ENCODE assay signal across 21 cellular contexts in the genomic region with DNA sequence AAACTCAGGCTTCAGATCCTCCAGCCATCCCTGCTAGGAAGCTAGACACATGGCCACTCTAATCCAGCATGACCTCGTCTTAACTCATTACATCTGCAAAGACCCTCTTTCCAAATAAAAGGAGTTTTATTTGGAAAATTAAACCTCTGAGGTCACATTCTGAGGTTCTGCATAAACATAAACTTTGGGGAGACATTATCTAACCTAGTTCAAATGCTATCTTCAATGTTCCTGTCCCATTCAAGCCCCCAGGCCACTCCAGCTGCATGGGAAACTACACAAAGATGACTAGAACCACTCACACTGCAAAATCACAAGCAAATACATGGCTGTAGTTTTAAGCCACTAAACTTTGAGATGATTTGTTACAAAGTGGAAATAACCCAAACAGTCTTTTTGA.
DNase-seq lines count a peak whose midpoint lies in the region; ATAC-seq and TF ChIP-seq lines count a peak whose summit lies in the region.
"Had no signal": no experiment of that assay in that cellular context is flagged by ENCODE, and none has a peak within 500 bp of the region (broad histone marks: within the 10 kb centered on the region; RNA-seq: fewer than 3 reads in every experiment).

No MANE protein-coding gene starts in this region.

- peaks cover 19% of the 10 kb centered on the region for H3K4me1 Mint-ChIP-seq in Calu3 (ENCODE audit: low read depth, unreplicated experiment)
- H3K4me1 Mint-ChIP-seq in naive thymus-derived CD8-positive, alpha-beta T cell: peaks cover 0 to 1% (median 0%) of the 10 kb centered on the region in 4 donors
- no peaks in the 10 kb centered on the region for H3K4me1 Mint-ChIP-seq in natural killer cell
- H3K4me1 Mint-ChIP-seq: stimulated activated memory B cell treated with anti-CD40 and anti-IgM and Interleukin-4, amounts not matched to agents 10 μg/mL and 1 μg/mL and 100 μg/mL, for 72 hours had no signal

- H3K27me3 ChIP-seq in neutrophil: peaks cover 2% of the 10 kb centered on the region

- H3K9me3 ChIP-seq in neutrophil: no peaks in the 10 kb centered on the region

- CTCF ChIA-PET in Calu3 (lab: Charles Lee): no interaction called here

- no peaks in the 10 kb centered on the region for H3K9me3 Mint-ChIP-seq in Calu3 (ENCODE audit: low read depth, unreplicated experiment)
- H3K9me3 Mint-ChIP-seq in naive thymus-derived CD8-positive, alpha-beta T cell: no peaks in the 10 kb centered on the region
- H3K9me3 Mint-ChIP-seq in natural killer cell: no peaks in the 10 kb centered on the region
- H3K9me3 Mint-ChIP-seq: activated T-helper 1 cell treated with anti-CD3 and anti-CD28 coated beads, Interleukin-12 subunit alpha, Interleukin-12 subunit beta, Interleukin-2, Interleukin-4 antibody, amounts not matched to agents 30 ng/mL and 10 ng/mL and 1 ng/mL, durations not matched to agents 14 hours and 24 hours and 36 hours; stimulated activated memory B cell treated with anti-CD40 and anti-IgM and Interleukin-4, amounts not matched to agents 10 μg/mL and 1 μg/mL and 100 μg/mL, for 72 hours had no signal

- intact Hi-C loops in Calu3 (cut with micrococcal nuclease; ENCODE audit: unreplicated experiment): no loop called here
- intact Hi-C loops in natural killer cell (cut with micrococcal nuclease): no loop called here

- no peak for ATAC-seq in naive thymus-derived CD8-positive, alpha-beta T cell
- ATAC-seq in HG03565 (IDR thresholded peaks at IDR 0.05; ENCODE audit: unreplicated experiment) (no peak), GM21825 (IDR thresholded peaks at IDR 0.05; ENCODE audit: unreplicated experiment) (no peak), natural killer cell (no peak)
- ATAC-seq: stimulated activated memory B cell treated with anti-CD40 and anti-IgM and Interleukin-4, amounts not matched to agents 10 μg/mL and 1 μg/mL and 100 μg/mL, for 72 hours had no signal

- BruUV-seq in Calu3 (replicated peaks; lab: Mats Ljungman, UMichigan): no TSS peak

- H3K4me3 ChIP-seq in coronary artery: no peak overlapping the region
- H3K4me3 ChIP-seq in neutrophil (ENCODE audit: low read depth in 1 of 2, low read length in 1 of 2): peak overlapping the region in 1 of 2 experiments; percentile 25

- H3K27me3 Mint-ChIP-seq in Calu3 (ENCODE audit: unreplicated experiment): no peaks in the 10 kb centered on the region
- peaks cover 0 to 7% (median 4%) of the 10 kb centered on the region in 5 donors for H3K27me3 Mint-ChIP-seq in naive thymus-derived CD8-positive, alpha-beta T cell
- peaks cover 3 to 7% of the 10 kb centered on the region in 2 donors for H3K27me3 Mint-ChIP-seq in natural killer cell (ENCODE audit: low read depth in 2 of 2)

- no peak overlapping the region for H3K4me3 Mint-ChIP-seq in Calu3 (ENCODE audit: low read depth, unreplicated experiment)
- no peak overlapping the region for H3K4me3 Mint-ChIP-seq in naive thymus-derived CD8-positive, alpha-beta T cell
- H3K4me3 Mint-ChIP-seq in natural killer cell: no peak overlapping the region
- H3K4me3 Mint-ChIP-seq: activated naive CD8-positive, alpha-beta T cell; activated T-helper 1 cell treated with anti-CD3 and anti-CD28 coated beads, Interleukin-12 subunit alpha, Interleukin-12 subunit beta, Interleukin-2, Interleukin-4 antibody, amounts not matched to agents 30 ng/mL and 10 ng/mL and 1 ng/mL, durations not matched to agents 14 hours and 24 hours and 36 hours; dendritic cell treated with granulocyte-macrophage colony-stimulating factor and Interleukin-4, amounts not matched to agents 40 ng/mL and 50 ng/mL, for 4 days; stimulated activated memory B cell treated with anti-CD40 and anti-IgM and Interleukin-4, amounts not matched to agents 10 μg/mL and 1 μg/mL and 100 μg/mL, for 72 hours had no signal

- DNase-seq in Calu3: no peak
- DNase-seq in M059J (ENCODE audit: low read depth): peak; percentile 76
- DNase-seq in coronary artery (ENCODE audit: low spot score): no peak
- no peak for DNase-seq in naive thymus-derived CD8-positive, alpha-beta T cell
- DNase-seq in natural killer cell: no peak
- DNase-seq: COR-L47; GOT3; midbrain; NCI-H1417 treated with DMSO at 0.1 percent for 48 hours; NCI-H524 treated with DMSO at 0.1 percent for 48 hours; retina; SHP77; stimulated activated CD4-positive, alpha-beta T cell treated with anti-CD3 and anti-CD28 coated beads, Interleukin-15, amount 100 ng/mL, for 24 hours; T-helper 9 cell had no signal

- H3K27ac Mint-ChIP-seq in Calu3 (ENCODE audit: unreplicated experiment) (peak overlapping the region; percentile 72), natural killer cell (no peak overlapping the region)
- H3K27ac Mint-ChIP-seq in naive thymus-derived CD8-positive, alpha-beta T cell: no peak overlapping the region
- H3K27ac Mint-ChIP-seq: activated naive CD8-positive, alpha-beta T cell; activated T-helper 1 cell treated with anti-CD3 and anti-CD28 coated beads, Interleukin-12 subunit alpha, Interleukin-12 subunit beta, Interleukin-2, Interleukin-4 antibody, amounts not matched to agents 30 ng/mL and 10 ng/mL and 1 ng/mL, durations not matched to agents 14 hours and 24 hours and 36 hours; dendritic cell treated with granulocyte-macrophage colony-stimulating factor and Interleukin-4, amounts not matched to agents 40 ng/mL and 50 ng/mL, for 4 days; stimulated activated memory B cell treated with anti-CD40 and anti-IgM and Interleukin-4, amounts not matched to agents 10 μg/mL and 1 μg/mL and 100 μg/mL, for 72 hours had no signal

- peaks cover 15 to 39% of the 10 kb centered on the region in 2 experiments for H3K4me1 ChIP-seq in neutrophil (ENCODE audit: control insufficient read depth in 1 of 2, insufficient read depth in 1 of 2, low read depth in 1 of 2, low read length in 1 of 2)

- peak overlapping the region; percentile 58 to 71 for H3K27ac ChIP-seq in coronary artery
- H3K27ac ChIP-seq in neutrophil: peak overlapping the region; percentile 74

- POLR2A ChIA-PET in naive thymus-derived CD8-positive, alpha-beta T cell (lab: Charles Lee): no interaction called here

- TF ChIP-seq CTCF in Calu3 (IDR thresholded peaks at IDR 0.05; ENCODE audit: unreplicated experiment): no peak
- no peak for TF ChIP-seq CTCF in coronary artery (IDR thresholded peaks at IDR 0.05)
- no peak for TF ChIP-seq CTCF in neutrophil (IDR thresholded peaks at IDR 0.05)
- TF ChIP-seq CTCF in natural killer cell (IDR thresholded peaks at IDR 0.05): no peak

- no peaks in the 10 kb centered on the region for H3K36me3 ChIP-seq in neutrophil

- H3K36me3 Mint-ChIP-seq in Calu3 (ENCODE audit: insufficient read depth, unreplicated experiment) (peaks cover 6% of the 10 kb centered on the region), natural killer cell (no peaks in the 10 kb centered on the region)
- peaks cover 0 to 2% (median 0%) of the 10 kb centered on the region in 3 donors for H3K36me3 Mint-ChIP-seq in naive thymus-derived CD8-positive, alpha-beta T cell
- H3K36me3 Mint-ChIP-seq: activated naive CD8-positive, alpha-beta T cell; stimulated activated memory B cell treated with anti-CD40 and anti-IgM and Interleukin-4, amounts not matched to agents 10 μg/mL and 1 μg/mL and 100 μg/mL, for 72 hours had no signal
